8 cellular contexts compared by ENCODE assay signal in the genomic region with DNA sequence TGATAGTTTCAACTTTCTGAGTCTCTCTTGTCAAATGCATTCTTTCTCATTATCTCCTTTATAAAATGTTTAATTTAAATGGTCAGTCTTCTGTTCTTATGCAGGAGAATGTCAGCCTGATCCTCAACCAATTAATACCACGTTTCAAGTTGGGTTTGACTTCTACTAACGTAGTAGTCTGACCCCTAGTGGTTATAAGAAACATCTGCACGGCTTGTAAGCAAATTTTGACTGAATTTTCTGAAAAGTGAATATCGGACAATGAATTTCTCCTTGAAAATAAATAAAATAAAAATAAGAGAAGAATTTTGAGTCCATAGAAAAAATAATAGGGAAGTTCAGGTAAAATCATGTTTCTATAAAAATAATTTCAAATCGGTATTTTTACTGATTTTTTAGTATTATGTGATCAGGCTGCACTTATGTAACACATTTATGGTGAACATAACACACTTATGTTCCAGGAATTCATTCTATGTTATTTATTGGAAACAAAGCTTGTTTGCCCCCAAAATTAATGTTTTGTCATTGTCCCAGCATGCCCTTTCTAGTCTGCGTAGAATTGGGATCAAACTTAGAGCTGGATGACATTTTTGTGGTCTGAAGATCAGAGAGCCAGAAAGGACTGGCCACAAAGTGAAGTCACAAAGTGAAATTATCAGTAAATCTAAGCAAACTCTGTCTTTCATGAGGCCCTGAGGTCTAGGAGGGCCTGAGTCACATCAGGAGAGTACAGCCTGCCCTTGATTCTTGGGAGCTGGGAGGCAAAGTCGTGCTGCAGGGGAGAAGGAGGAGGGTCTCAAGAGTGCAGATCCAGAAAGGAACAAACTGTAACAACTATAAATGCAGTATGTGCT.
A peak's percentile ranks its signal among the peaks of the same experiment; 100 is the strongest.
DNase-seq lines count a peak whose midpoint lies in the region; ATAC-seq, FAIRE-seq and TF ChIP-seq lines count a peak whose summit lies in the region.

No MANE protein-coding gene starts in this region.

- no peaks in the 10 kb centered on the region for H3K4me1 Mint-ChIP-seq in activated naive CD8-positive, alpha-beta T cell treated with anti-CD3 and anti-CD28 coated beads for 36 hours

- no peaks in the 10 kb centered on the region for H4K20me1 ChIP-seq in SK-N-SH (ENCODE audit: insufficient read depth)

- H3K27ac Mint-ChIP-seq in activated naive CD8-positive, alpha-beta T cell treated with anti-CD3 and anti-CD28 coated beads for 36 hours = no peak overlapping the region

- H3F3A ChIP-seq in SK-N-SH (replicated peaks; ENCODE audit: insufficient read depth) = no peaks in the 10 kb centered on the region

- 8% methylated on average over 7 of the region's 7 CpGs for WGBS in A549 (ENCODE audit: missing lambda C conversion rate)
- WGBS in SK-N-SH (ENCODE audit: low lambda C conversion rate) = 2% methylated on average over 7 of the region's 7 CpGs

- TF ChIP-seq POLR2A in A549 (IDR thresholded peaks at IDR 0.05; ENCODE audit: low read length) = no peak

- no peak overlapping the region for H3K27ac ChIP-seq in A549
- no peak overlapping the region for H3K27ac ChIP-seq in SK-N-SH (ENCODE audit: low read depth in 2 of 2, low read length in 1 of 2)

- H3K4me1 ChIP-seq in A549 (no peaks in the 10 kb centered on the region), SK-N-SH (ENCODE audit: control insufficient read depth in 1 of 2, insufficient read depth in 2 of 2, low read depth in 1 of 2, low read length in 1 of 2) (no peaks in the 10 kb centered on the region)

- no peaks in the 10 kb centered on the region for H3K9me3 ChIP-seq in A549
- H3K9me3 ChIP-seq in SK-N-SH = no peaks in the 10 kb centered on the region

- H3K9me2 ChIP-seq in SK-N-SH = no peaks in the 10 kb centered on the region

- peak; percentile 96 for FAIRE-seq in A549 (lab: Jason Lieb, UNC)

- CTCF ChIA-PET in A549 (lab: Yijun Ruan, JAX) = interaction anchor here (0.7 to 2.6 kb wide), 6 partner anchors 17 to 441 kb away, joined by 3 to 12 read pairs (median 5); no protein-coding TSS in a partner anchor
- CTCF ChIA-PET in SK-N-SH (lab: Yijun Ruan, JAX) = interaction anchor here (0.6 to 2.2 kb wide), 9 partner anchors 9 to 441 kb away, joined by 3 to 12 read pairs (median 4); no protein-coding TSS in a partner anchor

- DNase-seq in A549 (ENCODE audit: low read depth in 1 of 2, low spot score in 1 of 2) (peak; percentile 10 to 54), GM13977 (ENCODE audit: low spot score) (peak; percentile 45), NCI-H1105 (lab: John Stamatoyannopoulos, UW) (peak; percentile 50), SK-N-SH (peak; percentile 33), fibroblast of the aortic adventitia (ENCODE audit: low read depth) (peak; percentile 75), renal cortical epithelial cell (ENCODE audit: low read depth) (peak; percentile 69)
- DNase-seq in activated naive CD8-positive, alpha-beta T cell treated with anti-CD3 and anti-CD28 coated beads for 36 hours = no peak

- H3K4me2 ChIP-seq in A549 = no peak overlapping the region
- H3K4me2 ChIP-seq in SK-N-SH = no peak overlapping the region

- peaks cover 26% of the 10 kb centered on the region for H3K27me3 Mint-ChIP-seq in activated naive CD8-positive, alpha-beta T cell treated with anti-CD3 and anti-CD28 coated beads for 36 hours

- 0 out of 2 replicates have a peak, but pooled peaks cover 5% of the 10 kb centered on the region for H3K27me3 ChIP-seq in SK-N-SH (ENCODE audit: insufficient read depth)

- TF ChIP-seq EP300 in A549 (IDR thresholded peaks at IDR 0.05) (no peak), SK-N-SH (IDR thresholded peaks at IDR 0.05; ENCODE audit: borderline replicate concordance in 1 of 2, low read depth in 1 of 2, low read length in 1 of 2) (no peak)

- POLR2A ChIA-PET in A549 (lab: Yijun Ruan, JAX) (no interaction called here), SK-N-SH (lab: Yijun Ruan, JAX) (no interaction called here)

- ATAC-seq in A549 = peak in 1 of 2 experiments; percentile 51; a peak in 1 of 6 replicates
- ATAC-seq in GM19463 (IDR thresholded peaks at IDR 0.05; ENCODE audit: unreplicated experiment) = no peak

- H3K4me3 ChIP-seq in A549 (no peak overlapping the region), SK-N-SH (ENCODE audit: low read depth in 2 of 2, low read length in 1 of 2) (no peak overlapping the region; a peak in 1 of 4 replicates), fibroblast of the aortic adventitia (ENCODE audit: low read depth, low read length) (no peak overlapping the region)

- TF ChIP-seq CTCF in A549 (IDR thresholded peaks at IDR 0.05) (peak; percentile 63), GM13977 (IDR thresholded peaks at IDR 0.05; ENCODE audit: extremely low read depth, insufficient read depth, missing control alignments) (peak; percentile 73), SK-N-SH (IDR thresholded peaks at IDR 0.05) (peak; percentile 88), fibroblast of the aortic adventitia (IDR thresholded peaks at IDR 0.05; ENCODE audit: insufficient read depth, low read length) (peak; percentile 76)

- TF ChIP-seq RAD21 in A549 (conservative IDR thresholded peaks at IDR 0.05 in 1 of 2, IDR thresholded peaks at IDR 0.05 in 1 of 2) (peak; percentile 59 to 61; a peak in 4 of 5 replicates), SK-N-SH (IDR thresholded peaks at IDR 0.05; ENCODE audit: low read length) (peak; percentile 56)

- H2AFZ ChIP-seq in SK-N-SH (ENCODE audit: low read depth) = no peak overlapping the region

- H3K9me3 Mint-ChIP-seq in activated naive CD8-positive, alpha-beta T cell treated with anti-CD3 and anti-CD28 coated beads for 36 hours = no peaks in the 10 kb centered on the region

- no peaks in the 10 kb centered on the region for H3K79me2 ChIP-seq in SK-N-SH (ENCODE audit: insufficient read depth)

- in situ Hi-C loops in GM13977 (cut with MboI; ENCODE audit: low pct_unique_long_range_greater_than_20kb, low sequenced_read_pairs, unreplicated experiment) = no loop called here

- no peaks in the 10 kb centered on the region for H3K36me3 Mint-ChIP-seq in activated naive CD8-positive, alpha-beta T cell treated with anti-CD3 and anti-CD28 coated beads for 36 hours

- H3K9ac ChIP-seq in SK-N-SH = no peak overlapping the region

- no peaks in the 10 kb centered on the region for H3K36me3 ChIP-seq in SK-N-SH (replicated peaks in 1 of 2; ENCODE audit: control insufficient read depth in 1 of 2, insufficient read depth in 2 of 2, low read length in 1 of 2)

- no peak overlapping the region for H3K4me3 Mint-ChIP-seq in activated naive CD8-positive, alpha-beta T cell treated with anti-CD3 and anti-CD28 coated beads for 36 hours

TF ChIP-seq in A549, 52 proteins besides CTCF, POLR2A, EP300 and RAD21:
- TF ChIP-seq SMC3 (IDR thresholded peaks at IDR 0.05) (peak; percentile 57), JUN (IDR thresholded peaks at IDR 0.05) (no peak), FOXS1 (CRISPR knock-in tag; IDR thresholded peaks at IDR 0.05) (no peak)

TF ChIP-seq in SK-N-SH, 30 proteins besides CTCF, POLR2A, EP300 and RAD21:
- TF ChIP-seq GABPA (IDR thresholded peaks at IDR 0.05; ENCODE audit: low read depth) (no peak), SMC3 (IDR thresholded peaks at IDR 0.05; ENCODE audit: low read depth, low read length) (peak; percentile 32)

Comparison
In these comparisons a context has a peak if more than half of its experiments do, and no peak if none do; other contexts are left out.
1. Of the 12 proteins assayed by ChIP-seq in both A549 and SK-N-SH: peak only in A549: none; only in SK-N-SH: none; in both: CTCF, RAD21 and SMC3; in neither: 9.